26 cellular contexts compared by ENCODE assay signal in the genomic region with DNA sequence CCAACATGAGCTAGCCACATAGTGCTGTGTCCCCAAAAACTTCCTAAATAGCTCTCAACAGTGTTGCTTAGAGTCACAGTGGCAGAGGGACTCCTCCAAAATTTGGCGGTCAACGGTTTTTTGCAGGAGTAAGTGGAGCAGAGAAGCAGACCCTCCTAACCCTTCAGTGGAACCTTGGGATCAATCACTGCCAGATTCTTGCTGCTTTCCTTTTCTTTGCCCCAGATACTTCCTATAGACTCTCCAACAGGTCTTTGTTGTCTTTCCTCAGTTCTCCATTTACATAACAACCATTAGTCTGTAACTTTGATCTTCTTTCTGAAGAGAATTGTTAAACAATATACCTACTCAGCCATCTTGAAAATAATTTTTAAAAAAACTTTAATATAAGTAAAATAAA.
"Had no signal": no experiment of that assay in that cellular context is flagged by ENCODE, and none has a peak within 500 bp of the region (broad histone marks: within the 10 kb centered on the region; RNA-seq: fewer than 3 reads in every experiment).

No MANE protein-coding gene starts in this region.

- H3K9ac ChIP-seq: parathyroid adenoma had no signal

- H3K27ac Mint-ChIP-seq: immature natural killer cell; mesothelial cell of epicardium; naive B cell; natural killer cell; nephron progenitor cell; progenitor cell of endocrine pancreas; stimulated activated memory B cell treated with anti-CD40 and anti-IgM and Interleukin-4, amounts not matched to agents 10 μg/mL and 1 μg/mL and 100 μg/mL, for 72 hours; stimulated activated naive CD8-positive, alpha-beta T cell treated with anti-CD3 and anti-CD28 coated beads, Interleukin-15, amount 100 ng/mL, for 72 hours; type B pancreatic cell had no signal

- H3K27me3 ChIP-seq: right atrium auricular region, right lobe of liver, tibial nerve, uterus had no signal

- H3K27ac ChIP-seq: left ventricle myocardium inferior, parathyroid adenoma, right atrium auricular region, right lobe of liver, tibial nerve, uterus had no signal

- DNase-seq: hippocampal formation; immature natural killer cell; left ventricle myocardium inferior; mesendoderm; naive B cell; natural killer cell; nephron progenitor cell; nucleus accumbens; right lobe of liver; stimulated activated CD4-positive, alpha-beta T cell treated with anti-CD3 and anti-CD28 coated beads, Interleukin-1b, Interleukin-23, amount 100 ng/mL, for 48 hours; stimulated activated CD4-positive, alpha-beta T cell treated with anti-CD3 and anti-CD28 coated beads, Interleukin-2, amount 100 ng/mL, for 48 hours; stimulated activated CD4-positive, alpha-beta T cell treated with anti-CD3 and anti-CD28 coated beads, Interleukin-4, amount 100 ng/mL, for 4 hours; stimulated activated CD8-positive, alpha-beta memory T cell treated with anti-CD3 and anti-CD28 coated beads, Interleukin-4, amount 100 ng/mL, for 48 hours; stimulated activated naive CD4-positive, alpha-beta T cell treated with Interleukin-2 at 50 U/mL for 16 hours; stimulated activated naive CD8-positive, alpha-beta T cell treated with anti-CD3 and anti-CD28 coated beads, Interleukin-15, amount 100 ng/mL, for 72 hours; substantia nigra; uterus had no signal

- H3K4me3 ChIP-seq: left ventricle myocardium inferior, lung, right atrium auricular region, right lobe of liver, smooth muscle cell, tibial nerve, uterus had no signal

- H3K36me3 Mint-ChIP-seq: naive B cell; stimulated activated memory B cell treated with anti-CD40 and anti-IgM and Interleukin-4, amounts not matched to agents 10 μg/mL and 1 μg/mL and 100 μg/mL, for 72 hours; type B pancreatic cell had no signal

- H3K4me1 ChIP-seq: left ventricle myocardium inferior, parathyroid adenoma, right atrium auricular region, right lobe of liver, tibial nerve, uterus had no signal

- H3K4me3 Mint-ChIP-seq: immature natural killer cell; mesothelial cell of epicardium; naive B cell; natural killer cell; nephron progenitor cell; stimulated activated memory B cell treated with anti-CD40 and anti-IgM and Interleukin-4, amounts not matched to agents 10 μg/mL and 1 μg/mL and 100 μg/mL, for 72 hours; stimulated activated naive CD8-positive, alpha-beta T cell treated with anti-CD3 and anti-CD28 coated beads, Interleukin-15, amount 100 ng/mL, for 72 hours; type B pancreatic cell had no signal

- H3K27me3 Mint-ChIP-seq: naive B cell; progenitor cell of endocrine pancreas; stimulated activated memory B cell treated with anti-CD40 and anti-IgM and Interleukin-4, amounts not matched to agents 10 μg/mL and 1 μg/mL and 100 μg/mL, for 72 hours; stimulated activated naive CD8-positive, alpha-beta T cell treated with anti-CD3 and anti-CD28 coated beads, Interleukin-15, amount 100 ng/mL, for 72 hours; type B pancreatic cell had no signal

- H3K4me1 Mint-ChIP-seq: immature natural killer cell; mesothelial cell of epicardium; naive B cell; natural killer cell; nephron progenitor cell; stimulated activated memory B cell treated with anti-CD40 and anti-IgM and Interleukin-4, amounts not matched to agents 10 μg/mL and 1 μg/mL and 100 μg/mL, for 72 hours; stimulated activated naive CD8-positive, alpha-beta T cell treated with anti-CD3 and anti-CD28 coated beads, Interleukin-15, amount 100 ng/mL, for 72 hours had no signal

- ATAC-seq: natural killer cell; right lobe of liver; stimulated activated memory B cell treated with anti-CD40 and anti-IgM and Interleukin-4, amounts not matched to agents 10 μg/mL and 1 μg/mL and 100 μg/mL, for 72 hours; stimulated activated naive CD8-positive, alpha-beta T cell treated with anti-CD3 and anti-CD28 coated beads, Interleukin-15, amount 100 ng/mL, for 72 hours had no signal

- H3K9me3 ChIP-seq: right lobe of liver, uterus had no signal

- H3K36me3 ChIP-seq: left ventricle myocardium inferior, right atrium auricular region, right lobe of liver, tibial nerve, uterus had no signal
